In genomic region chr5:73996181-73996770, GRCh38 we compare ENCODE assay signal across 26 cellular contexts.
DNase-seq lines count a peak whose midpoint lies in the region; ATAC-seq, FAIRE-seq and TF ChIP-seq lines count a peak whose summit lies in the region.
"Had no signal": no experiment of that assay in that cellular context is flagged by ENCODE, and none has a peak within 500 bp of the region (broad histone marks: within the 10 kb centered on the region; RNA-seq: fewer than 3 reads in every experiment).

No MANE protein-coding gene starts in this region.

- H3K4me3 ChIP-seq in kidney (ENCODE audit: low read length in 2 of 2) (no peak overlapping the region), upper lobe of right lung (no peak overlapping the region), Peyer's patch (no peak overlapping the region)
- H3K4me3 ChIP-seq: BLaER1 treated with 17β-estradiol and CSF1 and Interleukin-3, amounts not matched to agents 10 nM and 100 nM; GM23248; HAP-1; K562; MG63 had no signal

- H3K9me3 Mint-ChIP-seq in nephron = peaks cover 11% of the 10 kb centered on the region
- no peaks in the 10 kb centered on the region for H3K9me3 Mint-ChIP-seq in activated naive CD4-positive, alpha-beta T cell treated with anti-CD3 and anti-CD28 coated beads, Interleukin-2, amount 10 ng/mL, durations not matched to agents 7 days and 5 days

- H3K4me1 ChIP-seq in kidney (ENCODE audit: control insufficient read depth in 1 of 2, insufficient read depth in 1 of 2, low read depth in 1 of 2, low read length in 2 of 2) (peaks cover 0 to 9% of the 10 kb centered on the region in 2 donors), upper lobe of right lung (no peaks in the 10 kb centered on the region), Peyer's patch (no peaks in the 10 kb centered on the region)
- H3K4me1 ChIP-seq: BLaER1 treated with 17β-estradiol and CSF1 and Interleukin-3, amounts not matched to agents 10 nM and 100 nM; Caco-2; HAP-1 had no signal

- no peaks in the 10 kb centered on the region for H3K36me3 ChIP-seq in kidney (ENCODE audit: control insufficient read depth in 1 of 2, insufficient read depth in 2 of 2, low read length in 2 of 2)
- no peaks in the 10 kb centered on the region for H3K36me3 ChIP-seq in upper lobe of right lung
- no peaks in the 10 kb centered on the region for H3K36me3 ChIP-seq in Peyer's patch
- H3K36me3 ChIP-seq: BLaER1 treated with 17β-estradiol and CSF1 and Interleukin-3, amounts not matched to agents 10 nM and 100 nM; HAP-1; MG63 had no signal

- no peak for TF ChIP-seq POLR2A in Peyer's patch (IDR thresholded peaks at IDR 0.05)

- CTCF ChIA-PET in activated naive CD4-positive, alpha-beta T cell treated with anti-CD3 and anti-CD28 coated beads, Interleukin-2, amount 10 ng/mL, durations not matched to agents 7 days and 5 days (lab: Charles Lee) = no interaction called here

- intact Hi-C loops in kidney (cut with DNase I) = no loop called here
- intact Hi-C loops in upper lobe of right lung (cut with DNase I) = no loop called here

- no peak overlapping the region for H3K27ac ChIP-seq in kidney (ENCODE audit: low read depth in 2 of 2, low read length in 2 of 2)
- no peak overlapping the region for H3K27ac ChIP-seq in upper lobe of right lung
- H3K27ac ChIP-seq in Peyer's patch = no peak overlapping the region
- H3K27ac ChIP-seq: BLaER1 treated with 17β-estradiol and CSF1 and Interleukin-3, amounts not matched to agents 10 nM and 100 nM; GM23248; HL-60 had no signal

- H3K4me1 Mint-ChIP-seq in nephron = peaks cover 56% of the 10 kb centered on the region
- H3K4me1 Mint-ChIP-seq in activated naive CD4-positive, alpha-beta T cell treated with anti-CD3 and anti-CD28 coated beads, Interleukin-2, amount 10 ng/mL, durations not matched to agents 7 days and 5 days = no peaks in the 10 kb centered on the region
- H3K4me1 Mint-ChIP-seq: CD4-positive, alpha-beta memory T cell had no signal

- H3K27me3 ChIP-seq in upper lobe of right lung (no peaks in the 10 kb centered on the region), Peyer's patch (no peaks in the 10 kb centered on the region)
- H3K27me3 ChIP-seq: BLaER1 treated with 17β-estradiol and CSF1 and Interleukin-3, amounts not matched to agents 10 nM and 100 nM had no signal

- no peak for TF ChIP-seq CTCF in kidney (IDR thresholded peaks at IDR 0.05; ENCODE audit: borderline replicate concordance, extremely low read depth, insufficient read depth)
- no peak for TF ChIP-seq CTCF in nephron (IDR thresholded peaks at IDR 0.05; ENCODE audit: unreplicated experiment in 3 of 3)
- no peak for TF ChIP-seq CTCF in upper lobe of right lung (IDR thresholded peaks at IDR 0.05)
- no peak for TF ChIP-seq CTCF in Peyer's patch (IDR thresholded peaks at IDR 0.05)

- no peaks in the 10 kb centered on the region for H3K36me3 Mint-ChIP-seq in nephron (ENCODE audit: low read depth)
- H3K36me3 Mint-ChIP-seq in activated naive CD4-positive, alpha-beta T cell treated with anti-CD3 and anti-CD28 coated beads, Interleukin-2, amount 10 ng/mL, durations not matched to agents 7 days and 5 days = no peaks in the 10 kb centered on the region
- H3K36me3 Mint-ChIP-seq: CD4-positive, alpha-beta memory T cell had no signal

- DNase-seq in NCI-H146 (lab: John Stamatoyannopoulos, UW) = peak; percentile 48
- DNase-seq in NCI-H146 treated with DMSO at 0.1 percent for 48 hours (lab: John Stamatoyannopoulos, UW; ENCODE audit: unreplicated experiment) = no peak
- DNase-seq in kidney = no peak
- DNase-seq in upper lobe of right lung = no peak
- no peak for DNase-seq in activated naive CD4-positive, alpha-beta T cell treated with anti-CD3 and anti-CD28 coated beads, Interleukin-2, amount 10 ng/mL, durations not matched to agents 7 days and 5 days
- no peak for DNase-seq in Peyer's patch
- no peak for DNase-seq in NCI-H226
- DNase-seq: 8988T; Caco-2; CD4-positive, alpha-beta memory T cell; DMS153; GM23248; MG63; NCI-H187 treated with DMSO at 0.1 percent for 48 hours; NCI-H2107; NCI-H2227 treated with DMSO at 0.1 percent for 48 hours; NCI-H524 treated with DMSO at 0.1 percent for 48 hours; Right ventricle myocardium superior had no signal

- no peaks in the 10 kb centered on the region for H3K27me3 Mint-ChIP-seq in nephron (ENCODE audit: low read depth)
- peaks cover 5% of the 10 kb centered on the region for H3K27me3 Mint-ChIP-seq in activated naive CD4-positive, alpha-beta T cell treated with anti-CD3 and anti-CD28 coated beads, Interleukin-2, amount 10 ng/mL, durations not matched to agents 7 days and 5 days

- peak; percentile 22 for ATAC-seq in upper lobe of right lung
- ATAC-seq: HepG2, K562 had no signal

- peak overlapping the region; percentile 69 to 90 (median 86) for H3K27ac Mint-ChIP-seq in nephron
- H3K27ac Mint-ChIP-seq in activated naive CD4-positive, alpha-beta T cell treated with anti-CD3 and anti-CD28 coated beads, Interleukin-2, amount 10 ng/mL, durations not matched to agents 7 days and 5 days = no peak overlapping the region
- H3K27ac Mint-ChIP-seq: CD4-positive, alpha-beta memory T cell had no signal

- no peaks in the 10 kb centered on the region for H3K9me3 ChIP-seq in kidney (ENCODE audit: control insufficient read depth in 1 of 2, low read length in 2 of 2)
- H3K9me3 ChIP-seq in upper lobe of right lung = no peaks in the 10 kb centered on the region
- no peaks in the 10 kb centered on the region for H3K9me3 ChIP-seq in Peyer's patch
- H3K9me3 ChIP-seq: HAP-1, MG63 had no signal

- H3K4me3 Mint-ChIP-seq in nephron = no peak overlapping the region
- no peak overlapping the region for H3K4me3 Mint-ChIP-seq in activated naive CD4-positive, alpha-beta T cell treated with anti-CD3 and anti-CD28 coated beads, Interleukin-2, amount 10 ng/mL, durations not matched to agents 7 days and 5 days
- H3K4me3 Mint-ChIP-seq: CD4-positive, alpha-beta memory T cell had no signal

- peak; percentile 39 for FAIRE-seq in kidney (lab: Jason Lieb, UNC)
- FAIRE-seq: G401.6, GM12892, HepG2, K562 had no signal

- no peak overlapping the region for H3K9ac ChIP-seq in kidney (ENCODE audit: low read length in 2 of 2)
- H3K9ac ChIP-seq: BLaER1 treated with 17β-estradiol and CSF1 and Interleukin-3, amounts not matched to agents 10 nM and 100 nM; GM23248 had no signal
